8 cellular contexts compared by ENCODE assay signal in genomic region chr20:35092524-35093244, GRCh38. TPM values are rescaled to one million over a fixed set of nuclear protein-coding genes. Genes with fewer than 3 reads are reported as not detected.
DNase-seq lines count a peak whose midpoint lies in the region; ATAC-seq lines count a peak whose summit lies in the region.

Gene TRPC4AP, minus strand, starts transcription at chr20:35092807. Its CDS starts 26 bp downstream, at chr20:35092781.

- peak within 1 kb of the TSS; percentile 90 to 94 for H3K4me3 ChIP-seq in muscle layer of duodenum (ENCODE audit: low read depth in 1 of 2, low read length in 2 of 2)

- peaks cover 58% of the 10 kb centered on the region for H3K4me1 Mint-ChIP-seq in activated T-cell treated with anti-CD3 and anti-CD28 coated beads, Interleukin-2, amount 50 U/mL, for 24 hours (ENCODE audit: low read depth)

- H3K4me3 Mint-ChIP-seq in activated T-cell treated with anti-CD3 and anti-CD28 coated beads, Interleukin-2, amount 50 U/mL, for 24 hours = peak within 1 kb of the TSS; percentile 84

- peak within 1 kb of the TSS; percentile 100 for H3K27ac Mint-ChIP-seq in activated T-cell treated with anti-CD3 and anti-CD28 coated beads, Interleukin-2, amount 50 U/mL, for 24 hours

- no peaks in the 10 kb centered on the region for H3K9me3 ChIP-seq in muscle layer of duodenum (ENCODE audit: control insufficient read depth in 1 of 2, low read length in 2 of 2)

- peak; percentile 95 for DNase-seq in DMS53 (lab: John Stamatoyannopoulos, UW)
- peak; percentile 91 for DNase-seq in HuH-7 (ENCODE audit: low spot score)
- DNase-seq in OCI-M2 (lab: John Stamatoyannopoulos, UW; ENCODE audit: unreplicated experiment) = peak; percentile 92
- DNase-seq in activated T-cell treated with anti-CD3 and anti-CD28 coated beads, Interleukin-2, amount 50 U/mL, for 24 hours = peak; percentile 92
- DNase-seq in stimulated activated CD8-positive, alpha-beta memory T cell treated with anti-CD3 and anti-CD28 coated beads, Interleukin-7, amount 100 ng/mL, for 48 hours (ENCODE audit: extremely low read depth in 1 of 2, low read depth in 1 of 2) = peak; percentile 70 to 82

- no peaks in the 10 kb centered on the region for H3K9me3 Mint-ChIP-seq in activated T-cell treated with anti-CD3 and anti-CD28 coated beads, Interleukin-2, amount 50 U/mL, for 24 hours

- no peaks in the 10 kb centered on the region for H3K27me3 ChIP-seq in muscle layer of duodenum (ENCODE audit: low read depth, low read length)

- H3K36me3 Mint-ChIP-seq in activated T-cell treated with anti-CD3 and anti-CD28 coated beads, Interleukin-2, amount 50 U/mL, for 24 hours (ENCODE audit: low read depth) = peaks cover 26% of the 10 kb centered on the region

- H3K36me3 ChIP-seq in muscle layer of duodenum (ENCODE audit: control insufficient read depth in 1 of 2, insufficient read depth in 2 of 2, low read length in 2 of 2) = peaks cover under 1 to 15% of the 10 kb centered on the region in 2 donors

- H3K27ac ChIP-seq in muscle layer of duodenum (ENCODE audit: low read length) = peak within 1 kb of the TSS; percentile 86

- ATAC-seq in GM21515 (IDR thresholded peaks at IDR 0.05; ENCODE audit: unreplicated experiment) = peak; percentile 90
- peak; percentile 96 for ATAC-seq in esophagus mucosa

- no peaks in the 10 kb centered on the region for H3K27me3 Mint-ChIP-seq in activated T-cell treated with anti-CD3 and anti-CD28 coated beads, Interleukin-2, amount 50 U/mL, for 24 hours

- H3K4me1 ChIP-seq in muscle layer of duodenum (ENCODE audit: control insufficient read depth in 1 of 2, insufficient read depth in 2 of 2, low read length in 2 of 2) = peaks cover 11 to 30% of the 10 kb centered on the region in 2 donors

RNA-seq across cellular contexts. Expression of gene TRPC4AP, which starts in this region (rescaled TPM):
- total RNA-seq in esophagus mucosa = 29.8 TPM

Comparison
In these comparisons a context has a peak if more than half of its experiments do, and no peak if none do; other contexts are left out.
1. Peak in every context shown above with its lines: DNase-seq, ATAC-seq, H3K4me3 ChIP-seq and H3K27ac ChIP-seq.